10 cellular contexts compared by ENCODE assay signal in genomic region chr5:159825551-159826051, GRCh38.
DNase-seq lines count a peak whose midpoint lies in the region; ATAC-seq, FAIRE-seq and TF ChIP-seq lines count a peak whose summit lies in the region.
"Had no signal": no experiment of that assay in that cellular context is flagged by ENCODE, and none has a peak within 500 bp of the region (broad histone marks: within the 10 kb centered on the region; RNA-seq: fewer than 3 reads in every experiment).

No MANE protein-coding gene starts in this region.

- H3K4me3 ChIP-seq in SK-N-SH (ENCODE audit: low read depth in 2 of 2, low read length in 1 of 2), result peak overlapping the region in 1 of 2 experiments; percentile 11; a peak in 1 of 4 replicates
- no peak overlapping the region for H3K4me3 ChIP-seq in CD8-positive, alpha-beta memory T cell (ENCODE audit: low read length)
- H3K4me3 ChIP-seq: K562, thoracic aorta had no signal

- peaks cover 3 to 16% of the 10 kb centered on the region in 2 donors for H3K27me3 Mint-ChIP-seq in CD8-positive, alpha-beta memory T cell
- peaks cover 8% of the 10 kb centered on the region for H3K27me3 Mint-ChIP-seq in T-helper 2 cell treated with Interferon-gamma antibody and Interleukin-4, amounts not matched to agents 5 μg/mL and 100 μg/mL, for 36 hours (ENCODE audit: low read depth)

- H3K36me3 ChIP-seq in SK-N-SH (replicated peaks in 1 of 2; ENCODE audit: control insufficient read depth in 1 of 2, insufficient read depth in 2 of 2, low read length in 1 of 2), result no peaks in the 10 kb centered on the region
- no peaks in the 10 kb centered on the region for H3K36me3 ChIP-seq in CD8-positive, alpha-beta memory T cell (ENCODE audit: insufficient read depth, low read length)
- H3K36me3 ChIP-seq: thoracic aorta had no signal

- no peaks in the 10 kb centered on the region for H3K9me3 ChIP-seq in SK-N-SH
- no peaks in the 10 kb centered on the region for H3K9me3 ChIP-seq in CD8-positive, alpha-beta memory T cell (ENCODE audit: low read length)
- H3K9me3 ChIP-seq: thoracic aorta had no signal

- FAIRE-seq in GM19239 (lab: Jason Lieb, UNC), result no peak
- FAIRE-seq: K562 had no signal

- no peaks in the 10 kb centered on the region for H3K9me2 ChIP-seq in SK-N-SH

- H3K27ac ChIP-seq in SK-N-SH (ENCODE audit: low read depth in 2 of 2, low read length in 1 of 2), result peak overlapping the region in 1 of 2 experiments; percentile 60; a peak in 2 of 4 replicates
- no peak overlapping the region for H3K27ac ChIP-seq in CD8-positive, alpha-beta memory T cell (ENCODE audit: low read depth, low read length)

- no peak overlapping the region for H3K27ac Mint-ChIP-seq in CD8-positive, alpha-beta memory T cell
- H3K27ac Mint-ChIP-seq in T-helper 2 cell treated with Interferon-gamma antibody and Interleukin-4, amounts not matched to agents 5 μg/mL and 100 μg/mL, for 36 hours, result no peak overlapping the region

- POLR2A ChIA-PET in SK-N-SH (lab: Yijun Ruan, JAX), result no interaction called here
- POLR2A ChIA-PET in CD8-positive, alpha-beta memory T cell (lab: Charles Lee), result no interaction called here

- no peaks in the 10 kb centered on the region for H3K36me3 Mint-ChIP-seq in CD8-positive, alpha-beta memory T cell
- H3K36me3 Mint-ChIP-seq in T-helper 2 cell treated with Interferon-gamma antibody and Interleukin-4, amounts not matched to agents 5 μg/mL and 100 μg/mL, for 36 hours (ENCODE audit: low read depth), result no peaks in the 10 kb centered on the region

- ATAC-seq in GM18868 (IDR thresholded peaks at IDR 0.05; ENCODE audit: unreplicated experiment) (peak; percentile 47), HG03280 (IDR thresholded peaks at IDR 0.05; ENCODE audit: unreplicated experiment) (no peak)
- ATAC-seq: K562 had no signal

- DNase-seq in A172 (ENCODE audit: low spot score), result peak; percentile 83
- DNase-seq in SK-N-SH, result no peak
- peak; percentile 44 for DNase-seq in kidney tubule cell (ENCODE audit: low spot score)
- DNase-seq in GM19239 (ENCODE audit: insufficient read length, low spot score), result no peak
- no peak for DNase-seq in CD8-positive, alpha-beta memory T cell
- DNase-seq in T-helper 2 cell treated with Interferon-gamma antibody and Interleukin-4, amounts not matched to agents 5 μg/mL and 100 μg/mL, for 36 hours (ENCODE audit: low spot score), result no peak

- H3K4me2 ChIP-seq in SK-N-SH, result peak overlapping the region; percentile 31; the same call in 1 of the 2 replicates

- no peak for TF ChIP-seq EP300 in SK-N-SH (IDR thresholded peaks at IDR 0.05; ENCODE audit: borderline replicate concordance in 1 of 2, low read depth in 1 of 2, low read length in 1 of 2)

- no peaks in the 10 kb centered on the region for H3K4me1 Mint-ChIP-seq in CD8-positive, alpha-beta memory T cell
- H3K4me1 Mint-ChIP-seq in T-helper 2 cell treated with Interferon-gamma antibody and Interleukin-4, amounts not matched to agents 5 μg/mL and 100 μg/mL, for 36 hours (ENCODE audit: low read depth), result peaks cover 6% of the 10 kb centered on the region

- no peak for TF ChIP-seq RAD21 in SK-N-SH (IDR thresholded peaks at IDR 0.05; ENCODE audit: low read length)

- no peaks in the 10 kb centered on the region for H3K79me2 ChIP-seq in SK-N-SH (ENCODE audit: insufficient read depth)

- no peaks in the 10 kb centered on the region for H3K9me3 Mint-ChIP-seq in CD8-positive, alpha-beta memory T cell
- H3K9me3 Mint-ChIP-seq in T-helper 2 cell treated with Interferon-gamma antibody and Interleukin-4, amounts not matched to agents 5 μg/mL and 100 μg/mL, for 36 hours, result no peaks in the 10 kb centered on the region

- TF ChIP-seq CTCF in SK-N-SH (IDR thresholded peaks at IDR 0.05), result no peak

- no peaks in the 10 kb centered on the region for H4K20me1 ChIP-seq in SK-N-SH (ENCODE audit: insufficient read depth)

- H3K27me3 ChIP-seq in SK-N-SH (ENCODE audit: insufficient read depth), result no peaks in the 10 kb centered on the region
- H3K27me3 ChIP-seq in CD8-positive, alpha-beta memory T cell (ENCODE audit: insufficient read depth, low read length, poor library complexity, severe bottlenecking), result no peaks in the 10 kb centered on the region

- H3K4me1 ChIP-seq in SK-N-SH (ENCODE audit: control insufficient read depth in 1 of 2, insufficient read depth in 2 of 2, low read depth in 1 of 2, low read length in 1 of 2), result peaks cover 0 to 22% of the 10 kb centered on the region in 2 experiments; a peak in 3 of 4 replicates
- H3K4me1 ChIP-seq in CD8-positive, alpha-beta memory T cell (ENCODE audit: insufficient read depth, low read length), result no peaks in the 10 kb centered on the region

- 6% methylated on average over 3 of the region's 3 CpGs for WGBS in SK-N-SH (ENCODE audit: low lambda C conversion rate)

- no peak overlapping the region for H3K4me3 Mint-ChIP-seq in CD8-positive, alpha-beta memory T cell
- no peak overlapping the region for H3K4me3 Mint-ChIP-seq in T-helper 2 cell treated with Interferon-gamma antibody and Interleukin-4, amounts not matched to agents 5 μg/mL and 100 μg/mL, for 36 hours

- no peak overlapping the region for H2AFZ ChIP-seq in SK-N-SH (ENCODE audit: low read depth)

- CTCF ChIA-PET in SK-N-SH (lab: Yijun Ruan, JAX), result no interaction called here
- CTCF ChIA-PET in CD8-positive, alpha-beta memory T cell (lab: Charles Lee), result no interaction called here

- peaks cover 12% of the 10 kb centered on the region for H3F3A ChIP-seq in SK-N-SH (replicated peaks; ENCODE audit: insufficient read depth)

- no peak overlapping the region for H3K9ac ChIP-seq in SK-N-SH

TF ChIP-seq in SK-N-SH, 30 proteins besides CTCF, POLR2A, EP300 and RAD21:
- TF ChIP-seq CHD2 (IDR thresholded peaks at IDR 0.05; ENCODE audit: low read length, partially characterized antibody), result no peak
- TF ChIP-seq SIN3A (IDR thresholded peaks at IDR 0.05; ENCODE audit: borderline replicate concordance, low read depth, low read length), result no peak
- no peak for TF ChIP-seq MEF2A (IDR thresholded peaks at IDR 0.05; ENCODE audit: borderline replicate concordance, low read depth)
- TF ChIP-seq IRF3 (IDR thresholded peaks at IDR 0.05; ENCODE audit: low read depth, low read length), result no peak
- TF ChIP-seq ELF1 (IDR thresholded peaks at IDR 0.05), result no peak
- no peak for TF ChIP-seq TAF1 (IDR thresholded peaks at IDR 0.05; ENCODE audit: borderline replicate concordance, low read depth, low read length)
- no peak for TF ChIP-seq FOXM1 (IDR thresholded peaks at IDR 0.05; ENCODE audit: low read depth)
- no peak for TF ChIP-seq EZH2phosphoT487 (IDR thresholded peaks at IDR 0.05; ENCODE audit: borderline replicate concordance, low read depth)
- TF ChIP-seq USF2 (IDR thresholded peaks at IDR 0.05; ENCODE audit: borderline replicate concordance, low read depth, low read length), result no peak
- TF ChIP-seq, protein P1, sequence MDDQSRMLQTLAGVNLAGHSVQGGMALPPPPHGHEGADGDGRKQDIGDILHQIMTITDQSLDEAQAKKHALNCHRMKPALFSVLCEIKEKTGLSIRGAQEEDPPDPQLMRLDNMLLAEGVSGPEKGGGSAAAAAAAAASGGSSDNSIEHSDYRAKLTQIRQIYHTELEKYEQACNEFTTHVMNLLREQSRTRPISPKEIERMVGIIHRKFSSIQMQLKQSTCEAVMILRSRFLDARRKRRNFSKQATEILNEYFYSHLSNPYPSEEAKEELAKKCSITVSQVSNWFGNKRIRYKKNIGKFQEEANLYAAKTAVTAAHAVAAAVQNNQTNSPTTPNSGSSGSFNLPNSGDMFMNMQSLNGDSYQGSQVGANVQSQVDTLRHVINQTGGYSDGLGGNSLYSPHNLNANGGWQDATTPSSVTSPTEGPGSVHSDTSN (IDR thresholded peaks at IDR 0.05), result no peak
- TF ChIP-seq FOSL2 (IDR thresholded peaks at IDR 0.05; ENCODE audit: borderline replicate concordance, low read depth), result no peak
- TF ChIP-seq MXI1 (IDR thresholded peaks at IDR 0.05; ENCODE audit: low read depth, low read length), result no peak
- no peak for TF ChIP-seq RXRA (IDR thresholded peaks at IDR 0.05; ENCODE audit: borderline replicate concordance, low read depth)
- no peak for TF ChIP-seq RFX5 (IDR thresholded peaks at IDR 0.05; ENCODE audit: low read length)
- no peak for TF ChIP-seq RCOR1 (IDR thresholded peaks at IDR 0.05; ENCODE audit: low read length)
- TF ChIP-seq JUND (IDR thresholded peaks at IDR 0.05), result no peak
- TF ChIP-seq, protein P2, sequence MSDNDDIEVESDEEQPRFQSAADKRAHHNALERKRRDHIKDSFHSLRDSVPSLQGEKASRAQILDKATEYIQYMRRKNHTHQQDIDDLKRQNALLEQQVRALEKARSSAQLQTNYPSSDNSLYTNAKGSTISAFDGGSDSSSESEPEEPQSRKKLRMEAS (IDR thresholded peaks at IDR 0.05; ENCODE audit: low read depth), result no peak

Comparison
In these comparisons a context has a peak if more than half of its experiments do, and no peak if none do; other contexts are left out.
1. DNase-seq: peak in A172 (single experiment) and kidney tubule cell (single experiment); none in SK-N-SH (single experiment), GM19239 (single experiment), CD8-positive, alpha-beta memory T cell (0 of 5) and T-helper 2 cell treated with Interferon-gamma antibody and Interleukin-4, amounts not matched to agents 5 μg/mL and 100 μg/mL, for 36 hours (single experiment).